In genomic region chr10:102394079-102394800, GRCh38 we compare ENCODE assay signal across 1 cellular context.
TF ChIP-seq lines count a peak whose summit lies in the region.

No MANE protein-coding gene starts in this region.

TF ChIP-seq in H1, 55 proteins besides CTCF, POLR2A, EP300 and RAD21:
- TF ChIP-seq EGR1 (IDR thresholded peaks at IDR 0.05; ENCODE audit: borderline replicate concordance, low read depth, low read length) = peak; percentile 97
- TF ChIP-seq BCL11A (IDR thresholded peaks at IDR 0.05; ENCODE audit: low read depth in 2 of 2, low read length in 2 of 2) = no peak
- peak; percentile 71; the same call in 1 of the 2 replicates for TF ChIP-seq KDM1A (IDR thresholded peaks at IDR 0.05; ENCODE audit: borderline replicate concordance, low read length)
- TF ChIP-seq EZH2 (IDR thresholded peaks at IDR 0.05; ENCODE audit: low read depth, low read length, severe bottlenecking) = no peak
- peak; percentile 6; the same call in 1 of the 2 replicates for TF ChIP-seq CHD2 (IDR thresholded peaks at IDR 0.05; ENCODE audit: low read length)
- no peak for TF ChIP-seq POLR2AphosphoS5 (IDR thresholded peaks at IDR 0.05; ENCODE audit: low read depth, low read length)
- TF ChIP-seq SIX5 (IDR thresholded peaks at IDR 0.05; ENCODE audit: low read depth, low read length) = no peak
- no peak for TF ChIP-seq GABPA (IDR thresholded peaks at IDR 0.05; ENCODE audit: borderline replicate concordance, insufficient read depth, low read length)
- TF ChIP-seq CREB1 (IDR thresholded peaks at IDR 0.05) = peak; percentile 96
- 0 out of 2 replicates have a peak, but pooled peaks have one; percentile 13 for TF ChIP-seq SP1 (IDR thresholded peaks at IDR 0.05; ENCODE audit: low read depth, low read length)
- TF ChIP-seq GTF2F1 (IDR thresholded peaks at IDR 0.05; ENCODE audit: borderline replicate concordance, low read depth, low read length) = peak; percentile 83; the same call in 1 of the 2 replicates
- peak; percentile 76 for TF ChIP-seq ASH2L (IDR thresholded peaks at IDR 0.05; ENCODE audit: low read length)
- TF ChIP-seq CTBP2 (IDR thresholded peaks at IDR 0.05; ENCODE audit: borderline replicate concordance, insufficient read depth, insufficient read length, low read length) = peak; percentile 23
- TF ChIP-seq E2F6 (IDR thresholded peaks at IDR 0.05) = peak; percentile 49
- no peak for TF ChIP-seq RNF2 (IDR thresholded peaks at IDR 0.05; ENCODE audit: borderline replicate concordance, low read depth, low read length, missing control alignments, poor library complexity, severe bottlenecking)
- peak; percentile 8; the same call in 1 of the 2 replicates for TF ChIP-seq BACH1 (IDR thresholded peaks at IDR 0.05; ENCODE audit: low read length)
- TF ChIP-seq TAF1 (IDR thresholded peaks at IDR 0.05; ENCODE audit: low read depth, low read length) = peak; percentile 64; the same call in 1 of the 2 replicates
- TF ChIP-seq PHF8 (conservative IDR thresholded peaks at IDR 0.05; ENCODE audit: low read depth, low read length) = peak; percentile 74
- TF ChIP-seq JUND (IDR thresholded peaks at IDR 0.05; ENCODE audit: low read length) = no peak
- TF ChIP-seq FOSL1 (IDR thresholded peaks at IDR 0.05; ENCODE audit: insufficient read depth, low read depth, low read length) = no peak
- TF ChIP-seq TCF12 (IDR thresholded peaks at IDR 0.05; ENCODE audit: low read depth, low read length) = 0 out of 2 replicates have a peak, but pooled peaks have one; percentile 64
- no peak for TF ChIP-seq RFX5 (IDR thresholded peaks at IDR 0.05; ENCODE audit: borderline replicate concordance, low read depth, low read length)
- TF ChIP-seq HDAC2 (IDR thresholded peaks at IDR 0.05; ENCODE audit: borderline replicate concordance in 1 of 2, low read depth in 2 of 2, low read length in 2 of 2) = peak; percentile 81 to 93; a peak in 3 of 4 replicates
- no peak for TF ChIP-seq MAX (IDR thresholded peaks at IDR 0.05)
- peak; percentile 68 for TF ChIP-seq YY1 (IDR thresholded peaks at IDR 0.05; ENCODE audit: low read depth, low read length)
- TF ChIP-seq SIN3A (conservative IDR thresholded peaks at IDR 0.05 in 1 of 2, IDR thresholded peaks at IDR 0.05 in 1 of 2; ENCODE audit: low read depth in 1 of 2, low read length in 2 of 2) = peak; percentile 30 to 85; a peak in 2 of 4 replicates
- TF ChIP-seq RBBP5 (IDR thresholded peaks at IDR 0.05; ENCODE audit: borderline replicate concordance, low read depth, low read length) = peak; percentile 9; the same call in 1 of the 2 replicates
- no peak for TF ChIP-seq CEBPB (IDR thresholded peaks at IDR 0.05; ENCODE audit: low read depth, low read length)
- TF ChIP-seq KDM4A (IDR thresholded peaks at IDR 0.05; ENCODE audit: low read depth, low read length, severe bottlenecking) = peak; percentile 66
